8 cellular contexts compared by ENCODE assay signal in the genomic region with DNA sequence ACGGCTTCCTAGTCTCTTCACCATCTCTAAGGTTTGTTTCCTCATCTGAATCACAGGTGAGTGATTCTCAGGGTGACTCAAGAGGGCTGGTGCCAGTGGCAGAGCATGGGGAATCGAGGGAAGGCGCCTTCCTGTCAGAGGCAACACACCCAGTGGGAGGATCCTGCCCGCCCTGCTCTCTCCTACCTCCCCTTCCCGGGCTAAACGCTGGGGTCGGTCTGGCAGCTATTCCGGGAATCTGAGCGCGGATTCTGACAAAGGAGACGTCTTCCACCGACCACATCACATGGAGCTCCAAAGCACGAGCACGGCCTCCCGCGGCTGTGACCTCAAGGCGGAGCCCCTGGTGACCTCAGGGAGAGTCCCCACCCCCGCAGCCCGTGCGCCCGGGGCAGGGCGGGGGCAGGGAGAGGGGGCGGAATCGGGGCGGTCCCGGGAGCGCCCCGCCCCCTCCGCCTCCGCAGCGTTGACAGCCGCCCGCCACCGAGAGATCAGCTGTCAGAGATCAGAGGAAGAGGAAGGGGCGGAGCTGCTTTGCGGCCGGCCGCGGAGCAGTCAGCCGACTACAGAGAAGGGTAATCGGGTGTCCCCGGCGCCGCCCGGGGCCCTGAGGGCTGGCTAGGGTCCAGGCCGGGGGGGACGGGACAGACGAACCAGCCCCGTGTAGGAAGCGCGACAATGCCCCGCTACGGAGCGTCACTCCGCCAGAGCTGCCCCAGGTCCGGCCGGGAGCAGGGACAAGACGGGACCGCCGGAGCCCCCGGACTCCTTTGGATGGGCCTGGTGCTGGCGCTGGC. TPM values are rescaled to one million over a fixed set of nuclear protein-coding genes. Genes with fewer than 3 reads are reported as not detected.
A peak's percentile ranks its signal among the peaks of the same experiment; 100 is the strongest.
DNase-seq lines count a peak whose midpoint lies in the region; ATAC-seq lines count a peak whose summit lies in the region.

TSS of gene SMPD1 (plus strand) at position 554 of the 797 bp plus-strand sequence. CDS start at position 679, 125 bp downstream.

- H3K4me2 ChIP-seq in mesendoderm (ENCODE audit: low read length): peak within 1 kb of the TSS; percentile 87

- no peaks in the 10 kb centered on the region for H3K79me1 ChIP-seq in mesendoderm (ENCODE audit: low read length)

- no peak within 1 kb of the TSS for H2BK15ac ChIP-seq in mesendoderm (replicated peaks; ENCODE audit: low read depth)

- no peak within 1 kb of the TSS for H3K18ac ChIP-seq in mesendoderm (ENCODE audit: low read length)

- H2BK120ac ChIP-seq in mesendoderm (ENCODE audit: low read depth, low read length): no peak within 1 kb of the TSS

- DNase-seq in COR-L47 (lab: John Stamatoyannopoulos, UW): peak; percentile 80
- peak; percentile 88 for DNase-seq in HT-29 (ENCODE audit: low spot score)
- DNase-seq in NOMO-1 treated with DMSO at 0.1 percent for 48 hours (lab: John Stamatoyannopoulos, UW; ENCODE audit: unreplicated experiment): peak; percentile 94
- DNase-seq in activated CD8-positive, alpha-beta memory T cell treated with anti-CD3 and anti-CD28 coated beads, Interleukin-2, amount 50 U/mL, for 1 hour (ENCODE audit: extremely low read depth): peak; percentile 76
- peak; percentile 93 for DNase-seq in mesendoderm
- DNase-seq in stimulated activated CD8-positive, alpha-beta memory T cell treated with anti-CD3 and anti-CD28 coated beads, Interleukin-12 subunit alpha, Interleukin-12 subunit beta, amount 100 ng/mL, for 4 hours (ENCODE audit: low read depth): peak; percentile 95

- H3K27ac ChIP-seq in mesendoderm (ENCODE audit: low read depth, low read length): peak within 1 kb of the TSS; percentile 29

- H3K4me1 ChIP-seq in endocrine pancreas (ENCODE audit: control insufficient read depth, insufficient read depth, low read length) (peaks cover 11% of the 10 kb centered on the region), mesendoderm (ENCODE audit: control insufficient read depth, low read depth, low read length) (peaks cover 4% of the 10 kb centered on the region)

- H3K23ac ChIP-seq in mesendoderm (ENCODE audit: low read length): no peak within 1 kb of the TSS

- no CpG with 5 or more reads among the region's 62 CpGs for WGBS in mesendoderm (ENCODE audit: extremely low coverage, insufficient coverage, low lambda C conversion rate)

- peak within 1 kb of the TSS; percentile 77 for H3K9ac ChIP-seq in endocrine pancreas (ENCODE audit: control insufficient read depth, insufficient read depth, low read length)
- peak within 1 kb of the TSS; percentile 81 for H3K9ac ChIP-seq in mesendoderm (ENCODE audit: low read length)

- H4K5ac ChIP-seq in mesendoderm (ENCODE audit: low read length): no peak within 1 kb of the TSS

- no peaks in the 10 kb centered on the region for H3K79me2 ChIP-seq in mesendoderm (ENCODE audit: control insufficient read depth, insufficient read depth, low read length)

- H3K36me3 ChIP-seq in endocrine pancreas (ENCODE audit: control insufficient read depth, insufficient read depth, low read length) (no peaks in the 10 kb centered on the region), mesendoderm (ENCODE audit: control insufficient read depth, insufficient read depth, low read length) (no peaks in the 10 kb centered on the region)

- no peak within 1 kb of the TSS for H4K8ac ChIP-seq in mesendoderm (ENCODE audit: low read depth, low read length)

- no peak within 1 kb of the TSS for H2AK5ac ChIP-seq in mesendoderm (ENCODE audit: low read length)

- no peak within 1 kb of the TSS for H3K4ac ChIP-seq in mesendoderm (ENCODE audit: low read depth, low read length)

- peak; percentile 95 for ATAC-seq in GM21360 (IDR thresholded peaks at IDR 0.05; ENCODE audit: unreplicated experiment)

- peak within 1 kb of the TSS; percentile 91 for H3K56ac ChIP-seq in mesendoderm (ENCODE audit: low read length)

- H3K27me3 ChIP-seq in endocrine pancreas (ENCODE audit: control insufficient read depth, insufficient read depth, low read length): no peaks in the 10 kb centered on the region
- H3K27me3 ChIP-seq in mesendoderm (ENCODE audit: insufficient read depth, low read length, poor library complexity): no peaks in the 10 kb centered on the region

- H3K9me3 ChIP-seq in endocrine pancreas (ENCODE audit: control insufficient read depth, low read length): no peaks in the 10 kb centered on the region

- H3K4me3 ChIP-seq in endocrine pancreas (ENCODE audit: control insufficient read depth, insufficient read depth, low read length) (peak within 1 kb of the TSS; percentile 28), mesendoderm (ENCODE audit: low read length) (peak within 1 kb of the TSS; percentile 74)

- H2BK5ac ChIP-seq in mesendoderm (ENCODE audit: low read length): no peak within 1 kb of the TSS

RNA-seq across cellular contexts. Expression of gene SMPD1, which starts in this region (rescaled TPM):
- 3.1 and 4.4 TPM in 2 replicates for total RNA-seq in HT-29 (2014; rRNA removed; shearing (Covaris generic))
- 5.6 TPM for polyA plus RNA-seq in mesendoderm (2013, experiment 1 of 2)
- polyA plus RNA-seq in mesendoderm (2013, experiment 2 of 2): 5.4 TPM

Comparison
In these comparisons a context has a peak if more than half of its experiments do, and no peak if none do; other contexts are left out.
1. Peak in every context shown above with its lines: DNase-seq, ATAC-seq, H3K4me3 ChIP-seq and H3K27ac ChIP-seq.